1 cellular context compared by ENCODE assay signal in genomic region chr1:4171480-4172450, GRCh38.
TF ChIP-seq lines count a peak whose summit lies in the region.

No MANE protein-coding gene starts in this region.

TF ChIP-seq in H1, 55 proteins besides CTCF, POLR2A, EP300 and RAD21:
- TF ChIP-seq BACH1 (IDR thresholded peaks at IDR 0.05; ENCODE audit: low read length) (no peak), JUND (IDR thresholded peaks at IDR 0.05; ENCODE audit: low read length) (0 out of 2 replicates have a peak, but pooled peaks have one; percentile 27)
